Comparison of ENCODE assay signal across 12 cellular contexts in the genomic region with DNA sequence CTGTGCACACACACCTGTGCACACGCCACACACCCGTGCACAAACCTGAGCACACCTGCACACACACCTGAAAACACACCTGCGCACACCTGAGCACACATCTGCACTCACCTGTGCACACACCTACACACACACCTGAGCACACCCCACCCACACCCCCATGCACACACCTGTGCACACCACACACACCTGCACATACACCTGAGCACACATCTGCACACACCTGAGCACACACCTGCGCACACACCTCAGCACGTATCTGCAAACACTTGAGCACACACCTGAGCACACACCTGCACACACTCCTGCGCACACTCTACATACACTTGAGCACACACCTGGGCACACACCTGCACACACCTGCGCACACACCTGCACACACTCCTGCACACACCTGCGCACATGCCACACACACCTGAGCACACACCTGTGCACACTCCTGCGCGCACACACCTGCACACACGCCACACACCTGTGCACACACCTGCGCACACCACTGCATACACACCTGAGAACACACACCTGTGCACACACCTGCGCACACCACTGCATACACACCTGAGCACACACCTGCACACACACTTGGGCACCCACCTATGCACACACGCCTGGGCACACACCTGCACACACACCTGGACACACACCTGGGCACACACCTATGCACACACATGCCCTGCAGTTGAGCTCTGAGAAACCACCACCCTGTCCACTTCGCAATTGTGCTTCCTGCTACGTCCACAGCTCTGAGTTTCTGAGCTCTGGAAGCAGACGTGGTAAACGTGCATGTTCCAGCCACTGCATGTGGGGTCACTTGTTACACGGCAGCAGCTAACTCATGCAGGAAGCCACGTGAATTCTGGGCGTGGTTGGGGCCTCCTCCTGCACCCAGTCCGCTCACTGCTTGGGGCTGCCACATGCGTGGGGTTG. TPM values are rescaled to one million over a fixed set of nuclear protein-coding genes. Genes with fewer than 3 reads are reported as not detected.
DNase-seq lines count a peak whose midpoint lies in the region; ATAC-seq and TF ChIP-seq lines count a peak whose summit lies in the region.
"Had no signal": no experiment of that assay in that cellular context is flagged by ENCODE, and none has a peak within 500 bp of the region (broad histone marks: within the 10 kb centered on the region; RNA-seq: fewer than 3 reads in every experiment).

No MANE protein-coding gene starts in this region.

- TF ChIP-seq CTCF in Peyer's patch (IDR thresholded peaks at IDR 0.05), result no peak
- no peak for TF ChIP-seq CTCF in OCI-LY7 (conservative IDR thresholded peaks at IDR 0.05; ENCODE audit: low read length)

- H3K27ac ChIP-seq in Peyer's patch, result peak overlapping the region in 3 of 4 donors; percentile 72 to 94 (median 82)
- no peak overlapping the region for H3K27ac ChIP-seq in OCI-LY7 (ENCODE audit: low read depth, low read length, poor library complexity, severe bottlenecking)
- H3K27ac ChIP-seq: adrenal gland had no signal

- H3K9me2 ChIP-seq in OCI-LY7 (ENCODE audit: insufficient read depth, low read length), result no peaks in the 10 kb centered on the region

- no peak overlapping the region for H3K4me2 ChIP-seq in OCI-LY7 (ENCODE audit: low read length)

- peaks cover 7% of the 10 kb centered on the region for H3K4me1 Mint-ChIP-seq in activated CD8-positive, alpha-beta memory T cell treated with anti-CD3 and anti-CD28 coated beads, Interleukin-2, amount 10 ng/mL, durations not matched to agents 7 days and 5 days

- H3K4me3 ChIP-seq in Peyer's patch, result no peak overlapping the region
- H3K4me3 ChIP-seq in OCI-LY7 (ENCODE audit: low read depth, low read length, poor library complexity, severe bottlenecking), result no peak overlapping the region
- H3K4me3 ChIP-seq: adrenal gland had no signal

- CTCF ChIA-PET in activated CD8-positive, alpha-beta memory T cell treated with anti-CD3 and anti-CD28 coated beads, Interleukin-2, amount 10 ng/mL, durations not matched to agents 7 days and 5 days (lab: Charles Lee), result interaction anchor here (0.9 to 6.4 kb wide), 10 partner anchors 31 to 181 kb away, joined by 3 to 58 read pairs (median 8); a partner anchor contains a TSS
- CTCF ChIA-PET in OCI-LY7 (lab: Charles Lee; ENCODE audit: unreplicated experiment), result no interaction called here

- POLR2A ChIA-PET in OCI-LY7 (lab: Charles Lee), result no interaction called here

- no peaks in the 10 kb centered on the region for H4K20me1 ChIP-seq in OCI-LY7 (ENCODE audit: insufficient read depth, low read length)

- peak overlapping the region; percentile 24 for H3K4me3 Mint-ChIP-seq in activated CD8-positive, alpha-beta memory T cell treated with anti-CD3 and anti-CD28 coated beads, Interleukin-2, amount 10 ng/mL, durations not matched to agents 7 days and 5 days

- H3K9me3 Mint-ChIP-seq in activated CD8-positive, alpha-beta memory T cell treated with anti-CD3 and anti-CD28 coated beads, Interleukin-2, amount 10 ng/mL, durations not matched to agents 7 days and 5 days (ENCODE audit: low read depth), result no peaks in the 10 kb centered on the region

- H3K27me3 Mint-ChIP-seq in activated CD8-positive, alpha-beta memory T cell treated with anti-CD3 and anti-CD28 coated beads, Interleukin-2, amount 10 ng/mL, durations not matched to agents 7 days and 5 days, result peaks cover 10% of the 10 kb centered on the region

- H3K27ac Mint-ChIP-seq in activated CD8-positive, alpha-beta memory T cell treated with anti-CD3 and anti-CD28 coated beads, Interleukin-2, amount 10 ng/mL, durations not matched to agents 7 days and 5 days, result no peak overlapping the region

- no peak for ATAC-seq in activated CD8-positive, alpha-beta memory T cell treated with anti-CD3 and anti-CD28 coated beads, Interleukin-2, amount 10 ng/mL, durations not matched to agents 7 days and 5 days
- ATAC-seq in esophagus mucosa (peak; percentile 3), HG03460 (IDR thresholded peaks at IDR 0.05; ENCODE audit: unreplicated experiment) (no peak)

- H3K27me3 ChIP-seq in Peyer's patch, result no peaks in the 10 kb centered on the region
- H3K27me3 ChIP-seq: adrenal gland had no signal

- intact Hi-C loops in OCI-LY7 (cut with micrococcal nuclease; ENCODE audit: unreplicated experiment), result loop anchor here (2.0 kb wide), 2 partner anchors 89 to 169 kb away; no protein-coding TSS in a partner anchor

- no peak overlapping the region for H2AFZ ChIP-seq in OCI-LY7 (ENCODE audit: low read length)

- DNase-seq in activated CD8-positive, alpha-beta memory T cell treated with anti-CD3 and anti-CD28 coated beads, Interleukin-2, amount 10 ng/mL, durations not matched to agents 7 days and 5 days, result no peak
- no peak for DNase-seq in activated CD8-positive, alpha-beta memory T cell treated with anti-CD3 and anti-CD28 coated beads for 24 hours
- DNase-seq in Peyer's patch (no peak), retina (peak; percentile 45), NCI-H2107 treated with DMSO at 0.1 percent for 48 hours (lab: John Stamatoyannopoulos, UW; ENCODE audit: unreplicated experiment) (no peak), OCI-LY7 (ENCODE audit: low spot score) (no peak)
- DNase-seq: AML-193 had no signal

- H3K4me1 ChIP-seq in Peyer's patch (peaks cover 0 to 62% (median 10%) of the 10 kb centered on the region in 4 donors), OCI-LY7 (ENCODE audit: insufficient read depth, low read length, poor library complexity, severe bottlenecking) (no peaks in the 10 kb centered on the region)

- no peaks in the 10 kb centered on the region for H3K79me2 ChIP-seq in OCI-LY7 (ENCODE audit: insufficient read depth, low read depth, low read length)

- no TSS peak for BruUV-seq in OCI-LY7 (replicated peaks; lab: Mats Ljungman, UMichigan)

- peak in 1 of 2 donors; percentile 6 for TF ChIP-seq POLR2A in Peyer's patch (IDR thresholded peaks at IDR 0.05)

- H3K9me3 ChIP-seq in Peyer's patch, result no peaks in the 10 kb centered on the region
- H3K9me3 ChIP-seq in OCI-LY7 (ENCODE audit: low read length), result no peaks in the 10 kb centered on the region
- H3K9me3 ChIP-seq: adrenal gland had no signal

- H3K36me3 ChIP-seq in Peyer's patch (no peaks in the 10 kb centered on the region), OCI-LY7 (ENCODE audit: insufficient read depth, low read length) (no peaks in the 10 kb centered on the region)
- H3K36me3 ChIP-seq: adrenal gland had no signal

- H3K36me3 Mint-ChIP-seq in activated CD8-positive, alpha-beta memory T cell treated with anti-CD3 and anti-CD28 coated beads, Interleukin-2, amount 10 ng/mL, durations not matched to agents 7 days and 5 days, result no peaks in the 10 kb centered on the region

RNA-seq across cellular contexts. Expression of a gene that starts 8.0 kb away (rescaled TPM):
- total RNA-seq in activated CD8-positive, alpha-beta memory T cell treated with anti-CD3 and anti-CD28 coated beads, Interleukin-2, amount 10 ng/mL, durations not matched to agents 7 days and 5 days, result 10 to 100 TPM; 22.9 to 23.6 TPM
- total RNA-seq in Peyer's patch (10 to 100 TPM; 14.0 to 32.0 (median 22.7) TPM), esophagus mucosa (9.4 TPM), OCI-LY7 (2022) (24.1 and 24.5 TPM in 2 replicates)
- 13.1 and 27.6 TPM in 2 replicates for total RNA-seq in OCI-LY7 (2014; rRNA removed; shearing (Covaris generic))

RNA-seq across cellular contexts. Expression of a gene that starts 49.7 kb away (rescaled TPM):
- total RNA-seq in activated CD8-positive, alpha-beta memory T cell treated with anti-CD3 and anti-CD28 coated beads, Interleukin-2, amount 10 ng/mL, durations not matched to agents 7 days and 5 days, result not detected
- 1 to 10 TPM in 1 of 4 donors, not detected in 3; 1.3 TPM for total RNA-seq in Peyer's patch
- total RNA-seq in esophagus mucosa, result 22.3 TPM
- not detected in 2 replicates for total RNA-seq in OCI-LY7 (2014; rRNA removed; shearing (Covaris generic))
- total RNA-seq in OCI-LY7 (2022), result not detected in 2 replicates
- total RNA-seq: adrenal gland, mesenteric fat pad had no signal

RNA-seq across cellular contexts. Expression of a gene that starts 49.8 kb away (rescaled TPM):
- not detected for total RNA-seq in activated CD8-positive, alpha-beta memory T cell treated with anti-CD3 and anti-CD28 coated beads, Interleukin-2, amount 10 ng/mL, durations not matched to agents 7 days and 5 days
- total RNA-seq in Peyer's patch (1 to 10 TPM in 3 of 4 donors, not detected in 1; 1.6 to 3.6 (median 1.8) TPM), esophagus mucosa (1.0 TPM), OCI-LY7 (2022) (not detected in 2 replicates)
- not detected in 2 replicates for total RNA-seq in OCI-LY7 (2014; rRNA removed; shearing (Covaris generic))
- total RNA-seq: adrenal gland, epithelial cell of proximal tubule had no signal
